In the genomic region with DNA sequence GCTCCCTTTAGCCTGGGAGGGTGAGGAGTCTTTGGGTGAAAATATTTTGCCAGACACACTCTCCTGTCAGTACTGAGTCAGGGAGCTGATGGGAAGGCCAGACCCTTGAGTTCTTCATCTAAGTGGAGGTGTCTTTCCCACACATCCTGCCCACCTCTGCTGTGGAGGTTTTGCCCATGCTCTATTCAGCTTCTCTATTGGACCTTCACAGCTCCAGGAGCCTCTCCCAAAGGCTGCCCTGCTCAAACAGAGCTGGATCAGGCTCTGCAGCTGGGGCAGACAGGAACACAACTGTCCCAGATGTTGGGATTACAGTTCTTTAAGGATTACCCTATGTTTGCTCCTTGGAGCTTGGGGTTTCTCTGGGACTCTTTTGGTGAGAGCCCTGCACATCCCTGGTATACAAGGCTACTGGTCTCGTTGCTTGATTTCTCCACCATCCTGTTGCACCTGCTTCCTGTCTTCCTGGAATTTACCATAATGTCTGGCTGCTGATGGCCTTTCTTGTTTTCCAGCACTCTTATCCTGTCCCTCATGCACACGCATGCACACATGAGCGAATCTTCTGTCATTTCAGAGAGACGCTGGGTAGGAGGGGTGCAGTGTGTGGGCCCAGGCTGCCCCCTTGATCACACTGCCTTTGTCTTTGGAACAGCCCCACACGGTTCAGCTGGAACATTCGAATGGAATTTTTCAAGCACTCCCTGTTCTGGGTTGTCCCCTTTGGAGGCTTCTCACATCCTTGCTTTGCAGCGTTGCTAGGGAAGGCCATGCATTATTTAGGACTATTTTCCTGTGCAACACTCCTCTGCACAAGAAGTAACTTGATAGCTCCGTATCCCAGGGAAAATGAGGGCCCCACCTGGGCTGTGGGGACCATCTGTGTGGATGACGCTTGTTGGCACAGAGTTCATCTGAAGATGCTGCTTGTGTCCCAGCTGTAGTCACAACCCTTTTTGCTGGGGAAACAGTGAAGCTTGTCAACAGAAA, we compare ENCODE assay signal across 20 cellular contexts.
DNase-seq lines count a peak whose midpoint lies in the region; ATAC-seq, FAIRE-seq and TF ChIP-seq lines count a peak whose summit lies in the region.
"Had no signal": no experiment of that assay in that cellular context is flagged by ENCODE, and none has a peak within 500 bp of the region (broad histone marks: within the 10 kb centered on the region; RNA-seq: fewer than 3 reads in every experiment).

No MANE protein-coding gene starts in this region.

- H3K4me1 ChIP-seq in A673 (ENCODE audit: insufficient read depth, low read length, poor library complexity, severe bottlenecking) = no peaks in the 10 kb centered on the region
- no peaks in the 10 kb centered on the region for H3K4me1 ChIP-seq in HepG2 (ENCODE audit: insufficient read depth, low read length)

- in situ Hi-C loops in HepG2 (cut with HindIII; ENCODE audit: extremely low pct_ligation_motif_present, low pct_unique_long_range_greater_than_20kb) = no loop called here

- TF ChIP-seq CTCF in A673 (conservative IDR thresholded peaks at IDR 0.05; ENCODE audit: low read depth, low read length) (no peak), HepG2 (CRISPR knock-in tag; IDR thresholded peaks at IDR 0.05) (no peak)

- H3K4me1 Mint-ChIP-seq in stimulated activated naive CD8-positive, alpha-beta T cell treated with anti-CD3 and anti-CD28 coated beads, Interleukin-15, amount 100 ng/mL, for 72 hours = no peaks in the 10 kb centered on the region
- H3K4me1 Mint-ChIP-seq in naive thymus-derived CD8-positive, alpha-beta T cell = no peaks in the 10 kb centered on the region
- H3K4me1 Mint-ChIP-seq: activated CD4-positive, alpha-beta T cell treated with anti-CD3 and anti-CD28 coated beads, Interleukin-2, amount 10 ng/mL, durations not matched to agents 7 days and 5 days; CD8-positive, alpha-beta memory T cell had no signal

- POLR2A ChIA-PET in naive thymus-derived CD8-positive, alpha-beta T cell (lab: Charles Lee) = no interaction called here
- POLR2A ChIA-PET in A673 (lab: Charles Lee; ENCODE audit: low non-redundant PET) (no interaction called here), HepG2 (lab: Yijun Ruan, JAX) (no interaction called here)

- no peak for TF ChIP-seq EP300 in HepG2 (IDR thresholded peaks at IDR 0.05; ENCODE audit: low read depth in 2 of 2, low read length in 2 of 2)
- no peak for TF ChIP-seq EP300 in HepG2 (CRISPR knock-in tag; IDR thresholded peaks at IDR 0.05; ENCODE audit: borderline replicate concordance)

- no peaks in the 10 kb centered on the region for H3K79me2 ChIP-seq in HepG2 (ENCODE audit: insufficient read depth, low read length)

- no peak overlapping the region for H3K4me3 Mint-ChIP-seq in stimulated activated naive CD8-positive, alpha-beta T cell treated with anti-CD3 and anti-CD28 coated beads, Interleukin-15, amount 100 ng/mL, for 72 hours
- H3K4me3 Mint-ChIP-seq in naive thymus-derived CD8-positive, alpha-beta T cell = no peak overlapping the region
- H3K4me3 Mint-ChIP-seq: activated CD4-positive, alpha-beta T cell treated with anti-CD3 and anti-CD28 coated beads, Interleukin-2, amount 10 ng/mL, durations not matched to agents 7 days and 5 days; CD8-positive, alpha-beta memory T cell; natural killer cell treated with Interleukin-12 subunit alpha and Interleukin-12 subunit beta and Interleukin-15 and Interleukin-18, amount 100 ng/mL, for 72 hours; type B pancreatic cell had no signal

- no peak for FAIRE-seq in HepG2 (lab: Jason Lieb, UNC)
- FAIRE-seq: islet of Langerhans had no signal

- H3K27ac ChIP-seq in A673 (ENCODE audit: low read depth, low read length, poor library complexity, severe bottlenecking) (no peak overlapping the region), HepG2 (ENCODE audit: extremely low read length, insufficient read depth, low read length) (no peak overlapping the region)
- H3K27ac ChIP-seq: heart left ventricle had no signal

- no peak for DNase-seq in stimulated activated naive CD8-positive, alpha-beta T cell treated with anti-CD3 and anti-CD28 coated beads, Interleukin-15, amount 100 ng/mL, for 72 hours
- DNase-seq in stimulated activated naive CD8-positive, alpha-beta T cell treated with anti-CD3 and anti-CD28 coated beads, Interleukin-15, Interleukin-2, amounts not matched to agents 100 U/mL and 50 U/mL, for 24 hours = no peak
- DNase-seq in NCI-H748 treated with DMSO at 0.1 percent for 48 hours (lab: John Stamatoyannopoulos, UW) = peak; percentile 0
- DNase-seq in middle frontal gyrus (ENCODE audit: extremely low spot score, low spot score) = peak; percentile 4
- DNase-seq in left colon = no peak
- DNase-seq in naive thymus-derived CD8-positive, alpha-beta T cell = no peak
- no peak for DNase-seq in A673 (ENCODE audit: low spot score)
- DNase-seq in HepG2 (ENCODE audit: low spot score) = no peak
- DNase-seq: activated CD4-positive, alpha-beta T cell treated with anti-CD3 and anti-CD28 coated beads, Interleukin-2, amount 10 ng/mL, durations not matched to agents 7 days and 5 days; activated naive CD4-positive, alpha-beta T cell; CD8-positive, alpha-beta memory T cell; heart left ventricle; mesenchymal stem cell; NCI-H187 treated with DMSO at 0.1 percent for 48 hours; NK-92 treated with Interleukin-12 subunit alpha and Interleukin-12 subunit beta, amount 100 ng/mL, for 24 hours; stimulated activated naive CD4-positive, alpha-beta T cell; SW 1271 had no signal

- H4K20me1 ChIP-seq in HepG2 (ENCODE audit: insufficient read depth, low read length) = no peaks in the 10 kb centered on the region

- H3K36me3 Mint-ChIP-seq in naive thymus-derived CD8-positive, alpha-beta T cell = no peaks in the 10 kb centered on the region
- H3K36me3 Mint-ChIP-seq: CD8-positive, alpha-beta memory T cell; natural killer cell treated with Interleukin-12 subunit alpha and Interleukin-12 subunit beta and Interleukin-15 and Interleukin-18, amount 100 ng/mL, for 72 hours had no signal

- H3K36me3 ChIP-seq in A673 (ENCODE audit: insufficient read depth, low read length, poor library complexity, severe bottlenecking) (no peaks in the 10 kb centered on the region), HepG2 (replicated peaks in 1 of 2; ENCODE audit: control insufficient read depth in 1 of 2, insufficient read depth in 2 of 2, low read length in 2 of 2) (no peaks in the 10 kb centered on the region)
- H3K36me3 ChIP-seq: heart left ventricle had no signal

- no peaks in the 10 kb centered on the region for H3K9me3 Mint-ChIP-seq in stimulated activated naive CD8-positive, alpha-beta T cell treated with anti-CD3 and anti-CD28 coated beads, Interleukin-15, amount 100 ng/mL, for 72 hours
- peaks cover 0 to 6% (median 0%) of the 10 kb centered on the region in 9 donors for H3K9me3 Mint-ChIP-seq in naive thymus-derived CD8-positive, alpha-beta T cell
- H3K9me3 Mint-ChIP-seq: activated CD4-positive, alpha-beta T cell treated with anti-CD3 and anti-CD28 coated beads, Interleukin-2, amount 10 ng/mL, durations not matched to agents 7 days and 5 days; CD8-positive, alpha-beta memory T cell; natural killer cell treated with Interleukin-12 subunit alpha and Interleukin-12 subunit beta and Interleukin-15 and Interleukin-18, amount 100 ng/mL, for 72 hours had no signal

- H3K27me3 ChIP-seq in A673 (replicated peaks; ENCODE audit: insufficient read depth, low read depth, low read length, poor library complexity) = no peaks in the 10 kb centered on the region
- H3K27me3 ChIP-seq in HepG2 (ENCODE audit: control insufficient read depth in 1 of 2, insufficient read depth in 2 of 2, low read length in 2 of 2) = peaks cover 3 to 17% of the 10 kb centered on the region in 2 experiments; a peak in 1 of 5 replicates
- H3K27me3 ChIP-seq: heart left ventricle had no signal

- BruUV-seq in A673 (replicated peaks; lab: Mats Ljungman, UMichigan) = no TSS peak
- no TSS peak for BruUV-seq in HepG2 (replicated peaks; lab: Mats Ljungman, UMichigan)

- TF ChIP-seq POLR2A in HepG2 (IDR thresholded peaks at IDR 0.05; ENCODE audit: insufficient read depth in 1 of 2, low read depth in 2 of 2, low read length in 2 of 2) = no peak

- no peaks in the 10 kb centered on the region for H3K9me3 ChIP-seq in A673 (ENCODE audit: low read depth, low read length, poor library complexity, severe bottlenecking)
- no peaks in the 10 kb centered on the region for H3K9me3 ChIP-seq in HepG2 (ENCODE audit: low read length)
- H3K9me3 ChIP-seq: heart left ventricle had no signal

- CTCF ChIA-PET in A673 (lab: Charles Lee) (no interaction called here), HepG2 (lab: Yijun Ruan, JAX; ENCODE audit: low intra/inter-chr PET ratio, low total read pairs) (no interaction called here)

- H3K4me3 ChIP-seq in A673 (ENCODE audit: low read depth, low read length, poor library complexity, severe bottlenecking) (no peak overlapping the region), HepG2 (replicated peaks in 1 of 3; ENCODE audit: insufficient read depth in 1 of 3, low read depth in 2 of 3, low read length in 3 of 3) (no peak overlapping the region)
- H3K4me3 ChIP-seq: heart left ventricle had no signal

- no peak overlapping the region for H3K9ac ChIP-seq in HepG2 (ENCODE audit: insufficient read depth, low read depth, low read length)

- peak overlapping the region in 1 of 2 donors; percentile 9 for H3K27ac Mint-ChIP-seq in stimulated activated naive CD8-positive, alpha-beta T cell treated with anti-CD3 and anti-CD28 coated beads, Interleukin-15, amount 100 ng/mL, for 72 hours
- no peak overlapping the region for H3K27ac Mint-ChIP-seq in naive thymus-derived CD8-positive, alpha-beta T cell
- H3K27ac Mint-ChIP-seq: activated CD4-positive, alpha-beta T cell treated with anti-CD3 and anti-CD28 coated beads, Interleukin-2, amount 10 ng/mL, durations not matched to agents 7 days and 5 days; natural killer cell treated with Interleukin-12 subunit alpha and Interleukin-12 subunit beta and Interleukin-15 and Interleukin-18, amount 100 ng/mL, for 72 hours; type B pancreatic cell had no signal

- 8% methylated on average over 9 of the region's 9 CpGs for WGBS in HepG2 (ENCODE audit: low lambda C conversion rate)

- H3K27me3 Mint-ChIP-seq in stimulated activated naive CD8-positive, alpha-beta T cell treated with anti-CD3 and anti-CD28 coated beads, Interleukin-15, amount 100 ng/mL, for 72 hours = peaks cover 4% of the 10 kb centered on the region
- H3K27me3 Mint-ChIP-seq in naive thymus-derived CD8-positive, alpha-beta T cell = peaks cover 5 to 12% (median 7%) of the 10 kb centered on the region in 5 donors
- H3K27me3 Mint-ChIP-seq: type B pancreatic cell had no signal

- TF ChIP-seq RAD21 in HepG2 (CRISPR knock-in tag; IDR thresholded peaks at IDR 0.05) = no peak

- intact Hi-C loops in left colon (cut with DNase I, micrococcal nuclease) = no loop called here
- intact Hi-C loops in A673 (cut with micrococcal nuclease; ENCODE audit: unreplicated experiment) = no loop called here
- intact Hi-C loops in HepG2 (cut with micrococcal nuclease; ENCODE audit: unreplicated experiment) = no loop called here

- H2AFZ ChIP-seq in HepG2 (ENCODE audit: low read length) = no peak overlapping the region

- H3K4me2 ChIP-seq in HepG2 (ENCODE audit: low read depth, low read length) = no peak overlapping the region

- peak; percentile 13 for ATAC-seq in stimulated activated naive CD8-positive, alpha-beta T cell treated with anti-CD3 and anti-CD28 coated beads, Interleukin-15, amount 100 ng/mL, for 72 hours
- ATAC-seq in stimulated activated naive CD8-positive, alpha-beta T cell treated with anti-CD3 and anti-CD28 coated beads, Interleukin-15, Interleukin-2, amounts not matched to agents 100 U/mL and 50 U/mL, for 24 hours = no peak
- ATAC-seq in left colon = no peak
- ATAC-seq in naive thymus-derived CD8-positive, alpha-beta T cell = no peak
- no peak for ATAC-seq in HepG2

Comparison
In these comparisons a context has a peak if more than half of its experiments do, and no peak if none do; other contexts are left out.
1. DNase-seq: peak in NCI-H748 treated with DMSO at 0.1 percent for 48 hours (single experiment) and middle frontal gyrus (single experiment); none in stimulated activated naive CD8-positive, alpha-beta T cell treated with anti-CD3 and anti-CD28 coated beads, Interleukin-15, amount 100 ng/mL, for 72 hours (0 of 2), stimulated activated naive CD8-positive, alpha-beta T cell treated with anti-CD3 and anti-CD28 coated beads, Interleukin-15, Interleukin-2, amounts not matched to agents 100 U/mL and 50 U/mL, for 24 hours (single experiment), left colon (0 of 2), naive thymus-derived CD8-positive, alpha-beta T cell (0 of 10), A673 (single experiment) and HepG2 (single experiment).